14 cellular contexts compared by ENCODE assay signal in the genomic region with DNA sequence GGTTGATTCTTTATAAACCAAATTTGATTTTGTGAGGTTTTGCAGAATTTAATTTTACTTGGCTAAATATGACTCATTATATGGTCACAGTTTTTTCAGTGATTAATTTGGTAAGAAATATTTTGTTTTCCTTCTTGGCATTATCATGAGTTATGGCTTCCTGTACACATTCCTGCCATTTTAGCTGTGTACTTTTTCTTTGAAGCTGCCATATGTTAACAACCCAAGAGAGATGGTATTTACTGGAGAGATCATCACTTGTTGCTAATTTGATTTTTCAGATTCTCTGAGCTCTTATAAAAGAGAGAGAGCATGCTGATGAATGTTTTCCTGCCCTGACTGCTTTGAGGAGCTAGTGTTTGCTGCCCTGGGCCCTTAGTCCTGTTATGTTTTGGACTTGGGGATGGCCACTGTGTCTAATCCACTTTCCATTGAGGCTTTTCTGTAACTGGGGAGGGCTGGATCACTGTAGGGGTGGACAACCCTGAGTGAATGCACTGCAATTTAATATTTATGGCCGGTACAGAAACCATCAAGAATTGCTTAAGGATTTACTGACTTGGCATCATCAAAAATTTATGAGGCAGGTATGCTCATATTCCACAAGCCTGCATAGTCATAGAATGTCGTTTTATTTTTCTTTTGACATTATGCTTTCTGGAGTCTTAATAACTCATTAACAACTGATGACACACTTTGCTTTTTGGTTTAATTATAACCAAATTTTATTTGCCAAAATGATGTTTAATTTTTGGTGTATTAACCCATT.
DNase-seq lines count a peak whose midpoint lies in the region; TF ChIP-seq lines count a peak whose summit lies in the region.
"Had no signal": no experiment of that assay in that cellular context is flagged by ENCODE, and none has a peak within 500 bp of the region (broad histone marks: within the 10 kb centered on the region; RNA-seq: fewer than 3 reads in every experiment).

No MANE protein-coding gene starts in this region.

- peaks cover 4% of the 10 kb centered on the region for H3K4me1 ChIP-seq in BE2C

- H3K9me3 ChIP-seq in BE2C: no peaks in the 10 kb centered on the region; the same call in 1 of the 2 replicates

- peak; percentile 69 for DNase-seq in GM03348 (ENCODE audit: low spot score)
- DNase-seq in RPMI7951 (ENCODE audit: low read depth): peak; percentile 77
- peak; percentile 86 for DNase-seq in fibroblast of mammary gland (ENCODE audit: low read depth)
- peak; percentile 69 for DNase-seq in pulmonary artery endothelial cell (ENCODE audit: low read depth, low spot score)
- no peak for DNase-seq in D341Med (ENCODE audit: low spot score)
- DNase-seq in T-helper 1 cell: no peak
- DNase-seq in BE2C: no peak
- DNase-seq in mucosa of gallbladder (ENCODE audit: low spot score): no peak
- DNase-seq: DMS153; effector CD4-positive, alpha-beta T cell; naive B cell; NCI-H1417; stimulated activated CD4-positive, alpha-beta T cell treated with anti-CD3 and anti-CD28 coated beads, Interleukin-12 subunit alpha, Interleukin-12 subunit beta, amount 100 ng/mL, for 4 hours; stimulated activated CD8-positive, alpha-beta memory T cell treated with anti-CD3 and anti-CD28 coated beads, Interleukin-4, amount 100 ng/mL, for 48 hours had no signal

- no peaks in the 10 kb centered on the region for H3K27me3 ChIP-seq in BE2C

- H3K4me3 ChIP-seq in fibroblast of mammary gland (ENCODE audit: control insufficient read depth, low read depth, low read length) (no peak overlapping the region), BE2C (ENCODE audit: low read depth, low read length) (no peak overlapping the region)

- TF ChIP-seq CTCF in fibroblast of mammary gland (conservative IDR thresholded peaks at IDR 0.05; ENCODE audit: control insufficient read depth, insufficient read depth, low read depth, low read length) (no peak), BE2C (IDR thresholded peaks at IDR 0.05; ENCODE audit: low read depth, low read length) (no peak)

- H3K36me3 ChIP-seq in BE2C: no peaks in the 10 kb centered on the region

Comparison
In these comparisons a context has a peak if more than half of its experiments do, and no peak if none do; other contexts are left out.
1. DNase-seq: peak in GM03348 (single experiment), RPMI7951 (single experiment), fibroblast of mammary gland (single experiment) and pulmonary artery endothelial cell (single experiment); none in D341Med (single experiment), T-helper 1 cell (0 of 5), BE2C (single experiment) and mucosa of gallbladder (single experiment).